ENCODE assay signal across 8 cellular contexts in the genomic region with DNA sequence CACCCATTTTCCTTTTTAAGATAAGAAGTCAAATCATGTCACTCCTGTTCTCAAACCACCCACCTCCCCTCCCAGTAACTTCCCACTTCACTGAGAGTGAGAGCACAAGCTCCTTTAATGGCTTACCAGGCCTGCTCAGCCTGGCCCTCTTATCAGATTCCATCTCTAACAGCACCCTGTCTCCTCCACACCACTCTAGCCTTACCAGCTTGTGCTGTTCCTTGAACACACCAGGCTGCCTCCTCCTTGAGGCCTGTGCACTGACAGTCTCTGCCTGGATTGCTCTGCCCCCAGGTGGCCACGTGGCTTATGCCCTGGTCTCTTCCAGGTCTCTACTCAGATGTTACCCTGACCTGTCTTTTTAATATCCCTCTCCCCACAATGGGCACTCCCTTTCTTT. TPM values are rescaled to one million over a fixed set of nuclear protein-coding genes. Genes with fewer than 3 reads are reported as not detected.
A peak's percentile ranks its signal among the peaks of the same experiment; 100 is the strongest.
DNase-seq lines count a peak whose midpoint lies in the region; ATAC-seq lines count a peak whose summit lies in the region.

No MANE protein-coding gene starts in this region.

- DNase-seq in AML-193 (lab: John Stamatoyannopoulos, UW), result peak; percentile 34 to 36
- DNase-seq in NAMALWA (ENCODE audit: low spot score), result peak; percentile 41
- DNase-seq in activated naive CD4-positive, alpha-beta T cell treated with anti-CD3 and anti-CD28 coated beads, Interleukin-2, amount 50 U/mL, for 16 hours, result peak; percentile 17
- DNase-seq in kidney glomerular epithelial cell (lab: John Stamatoyannopoulos, UW), result peak; percentile 26
- no peak for DNase-seq in COLO668 (lab: John Stamatoyannopoulos, UW; ENCODE audit: unreplicated experiment)
- DNase-seq in sciatic nerve (ENCODE audit: low spot score), result no peak

- intact Hi-C loops in sciatic nerve (cut with DNase I), result no loop called here

- peak; percentile 71 for ATAC-seq in GM19328 (IDR thresholded peaks at IDR 0.05; ENCODE audit: unreplicated experiment)
- no peak for ATAC-seq in GM21447 (IDR thresholded peaks at IDR 0.05; ENCODE audit: unreplicated experiment)
- no peak for ATAC-seq in sciatic nerve

RNA-seq across cellular contexts. Expression of gene EVL, which starts 40.1 kb away (rescaled TPM):
- total RNA-seq in sciatic nerve, result 87.2 TPM

Comparison
In these comparisons a context has a peak if more than half of its experiments do, and no peak if none do; other contexts are left out.
1. DNase-seq: peak in AML-193 (2 of 2), NAMALWA (single experiment), activated naive CD4-positive, alpha-beta T cell treated with anti-CD3 and anti-CD28 coated beads, Interleukin-2, amount 50 U/mL, for 16 hours (single experiment) and kidney glomerular epithelial cell (single experiment); none in COLO668 (single experiment) and sciatic nerve (single experiment).